ENCODE assay signal across 1 cellular context in genomic region chr16:48395375-48395774, GRCh38.
TF ChIP-seq lines count a peak whose summit lies in the region.

No MANE protein-coding gene starts in this region.

TF ChIP-seq in K562, 482 proteins besides CTCF, POLR2A, EP300 and RAD21 (continued from another document):
- TF ChIP-seq, protein P1, sequence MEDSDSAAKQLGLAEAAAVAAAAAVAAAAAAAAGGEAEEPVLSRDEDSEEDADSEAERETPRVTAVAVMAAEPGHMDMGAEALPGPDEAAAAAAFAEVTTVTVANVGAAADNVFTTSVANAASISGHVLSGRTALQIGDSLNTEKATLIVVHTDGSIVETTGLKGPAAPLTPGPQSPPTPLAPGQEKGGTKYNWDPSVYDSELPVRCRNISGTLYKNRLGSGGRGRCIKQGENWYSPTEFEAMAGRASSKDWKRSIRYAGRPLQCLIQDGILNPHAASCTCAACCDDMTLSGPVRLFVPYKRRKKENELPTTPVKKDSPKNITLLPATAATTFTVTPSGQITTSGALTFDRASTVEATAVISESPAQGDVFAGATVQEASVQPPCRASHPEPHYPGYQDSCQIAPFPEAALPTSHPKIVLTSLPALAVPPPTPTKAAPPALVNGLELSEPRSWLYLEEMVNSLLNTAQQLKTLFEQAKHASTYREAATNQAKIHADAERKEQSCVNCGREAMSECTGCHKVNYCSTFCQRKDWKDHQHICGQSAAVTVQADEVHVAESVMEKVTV (CRISPR knock-in tag; IDR thresholded peaks at IDR 0.05) = no peak
- no peak for TF ChIP-seq ZNF146 (CRISPR knock-in tag; IDR thresholded peaks at IDR 0.05; ENCODE audit: unreplicated experiment)
- TF ChIP-seq FOXK2 (conservative IDR thresholded peaks at IDR 0.05 in 1 of 2, IDR thresholded peaks at IDR 0.05 in 1 of 2; ENCODE audit: low read depth in 2 of 2) = no peak
- TF ChIP-seq ATF1 (CRISPR knock-in tag; IDR thresholded peaks at IDR 0.05) = no peak
- TF ChIP-seq ATF1 (tag; IDR thresholded peaks at IDR 0.05) = no peak
- TF ChIP-seq, protein P2, sequence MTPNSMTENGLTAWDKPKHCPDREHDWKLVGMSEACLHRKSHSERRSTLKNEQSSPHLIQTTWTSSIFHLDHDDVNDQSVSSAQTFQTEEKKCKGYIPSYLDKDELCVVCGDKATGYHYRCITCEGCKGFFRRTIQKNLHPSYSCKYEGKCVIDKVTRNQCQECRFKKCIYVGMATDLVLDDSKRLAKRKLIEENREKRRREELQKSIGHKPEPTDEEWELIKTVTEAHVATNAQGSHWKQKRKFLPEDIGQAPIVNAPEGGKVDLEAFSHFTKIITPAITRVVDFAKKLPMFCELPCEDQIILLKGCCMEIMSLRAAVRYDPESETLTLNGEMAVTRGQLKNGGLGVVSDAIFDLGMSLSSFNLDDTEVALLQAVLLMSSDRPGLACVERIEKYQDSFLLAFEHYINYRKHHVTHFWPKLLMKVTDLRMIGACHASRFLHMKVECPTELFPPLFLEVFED (CRISPR knock-in tag; conservative IDR thresholded peaks at IDR 0.05) = no peak
- no peak for TF ChIP-seq DACH1 (IDR thresholded peaks at IDR 0.05; ENCODE audit: partially characterized antibody)
- TF ChIP-seq NR0B1 (IDR thresholded peaks at IDR 0.05; ENCODE audit: partially characterized antibody) = no peak
- TF ChIP-seq ZNF217 (CRISPR knock-in tag; IDR thresholded peaks at IDR 0.05) = no peak
